18 cellular contexts compared by ENCODE assay signal in the genomic region with DNA sequence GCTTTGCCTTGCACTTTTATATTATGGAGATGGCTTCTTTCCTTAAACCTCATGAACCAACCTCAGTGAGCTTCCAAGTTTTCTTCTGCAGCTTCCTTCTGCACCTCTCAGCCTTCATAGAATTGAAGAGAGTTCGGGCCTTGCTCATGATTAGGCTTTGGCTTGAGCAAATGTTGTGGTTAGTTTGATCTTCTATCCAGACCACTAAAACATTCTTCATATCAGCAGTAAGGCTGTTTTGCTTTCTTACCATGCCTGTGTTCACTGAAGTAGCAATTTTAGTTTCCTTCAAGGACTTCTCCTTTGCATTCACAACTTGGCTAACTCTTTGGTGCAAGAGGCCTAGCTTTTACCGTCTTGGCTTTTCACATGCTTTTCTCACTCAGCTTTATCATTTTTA.
DNase-seq lines count a peak whose midpoint lies in the region; ATAC-seq, FAIRE-seq and TF ChIP-seq lines count a peak whose summit lies in the region.
"Had no signal": no experiment of that assay in that cellular context is flagged by ENCODE, and none has a peak within 500 bp of the region (broad histone marks: within the 10 kb centered on the region; RNA-seq: fewer than 3 reads in every experiment).

No MANE protein-coding gene starts in this region.

- H4K20me1 ChIP-seq in BLaER1 (no peaks in the 10 kb centered on the region), Karpas-422 (ENCODE audit: insufficient read depth, low read depth, low read length) (no peaks in the 10 kb centered on the region), mammary epithelial cell (ENCODE audit: insufficient read depth, low read length) (no peaks in the 10 kb centered on the region), HepG2 (ENCODE audit: insufficient read depth, low read length) (no peaks in the 10 kb centered on the region)

- H2AFZ ChIP-seq in Karpas-422 (ENCODE audit: low read length): peak overlapping the region; percentile 2
- H2AFZ ChIP-seq in mammary epithelial cell (ENCODE audit: low read depth, low read length): no peak overlapping the region
- no peak overlapping the region for H2AFZ ChIP-seq in HepG2 (ENCODE audit: low read length)
- H2AFZ ChIP-seq: GM23248 had no signal

- H3K9ac ChIP-seq in BLaER1 (no peak overlapping the region), Karpas-422 (ENCODE audit: low read length) (no peak overlapping the region), mammary epithelial cell (ENCODE audit: insufficient read depth, low read length) (no peak overlapping the region), HepG2 (ENCODE audit: insufficient read depth, low read depth, low read length) (no peak overlapping the region)
- H3K9ac ChIP-seq: GM23248 had no signal

- intact Hi-C loops in left ventricle myocardium inferior (cut with micrococcal nuclease): no loop called here
- intact Hi-C loops in left lung (cut with DNase I): no loop called here
- intact Hi-C loops in mammary epithelial cell (cut with micrococcal nuclease): no loop called here
- intact Hi-C loops in HepG2 (cut with micrococcal nuclease; ENCODE audit: unreplicated experiment): no loop called here

- H3K4me2 ChIP-seq in BLaER1 (peak overlapping the region; percentile 52), Karpas-422 (ENCODE audit: low read depth, low read length, poor library complexity, severe bottlenecking) (no peak overlapping the region), mammary epithelial cell (ENCODE audit: insufficient read depth, low read depth, low read length) (no peak overlapping the region), HepG2 (ENCODE audit: low read depth, low read length) (no peak overlapping the region)

- ATAC-seq in left lung (no peak), HepG2 (no peak)
- ATAC-seq: HCT116 had no signal

- WGBS in mammary epithelial cell (ENCODE audit: low coverage, missing lambda C conversion rate): 59% methylated on average over 2 of the region's 2 CpGs
- 3% methylated on average over 2 of the region's 2 CpGs for WGBS in HepG2 (ENCODE audit: low lambda C conversion rate)

- no peak for TF ChIP-seq EP300 in HepG2 (IDR thresholded peaks at IDR 0.05; ENCODE audit: low read depth in 2 of 2, low read length in 2 of 2)
- TF ChIP-seq EP300 in HepG2 (CRISPR knock-in tag; IDR thresholded peaks at IDR 0.05; ENCODE audit: borderline replicate concordance): no peak

- no peaks in the 10 kb centered on the region for H3K27me3 ChIP-seq in BLaER1
- H3K27me3 ChIP-seq in Karpas-422 (ENCODE audit: low read length): no peaks in the 10 kb centered on the region
- peaks cover 24% of the 10 kb centered on the region for H3K27me3 ChIP-seq in left ventricle myocardium inferior (ENCODE audit: low read depth)
- peaks cover 0 to 4% of the 10 kb centered on the region in 2 donors for H3K27me3 ChIP-seq in left lung
- peaks cover 2% of the 10 kb centered on the region for H3K27me3 ChIP-seq in mammary epithelial cell (ENCODE audit: insufficient read depth, low read length)
- no peaks in the 10 kb centered on the region for H3K27me3 ChIP-seq in HepG2 (ENCODE audit: control insufficient read depth in 1 of 2, insufficient read depth in 2 of 2, low read length in 2 of 2)

- H3K4me3 ChIP-seq in BLaER1: no peak overlapping the region
- H3K4me3 ChIP-seq in Karpas-422 (ENCODE audit: low read length): no peak overlapping the region
- H3K4me3 ChIP-seq in astrocyte of the spinal cord (ENCODE audit: low read depth, low read length): no peak overlapping the region
- H3K4me3 ChIP-seq in left ventricle myocardium inferior: no peak overlapping the region
- no peak overlapping the region for H3K4me3 ChIP-seq in left lung
- H3K4me3 ChIP-seq in mammary epithelial cell (replicated peaks in 1 of 3; ENCODE audit: insufficient read depth in 1 of 3, low read depth in 2 of 3, low read length in 3 of 3): no peak overlapping the region
- no peak overlapping the region for H3K4me3 ChIP-seq in HepG2 (replicated peaks in 1 of 3; ENCODE audit: insufficient read depth in 1 of 3, low read depth in 2 of 3, low read length in 3 of 3)
- H3K4me3 ChIP-seq: GM23248 had no signal

- in situ Hi-C loops in astrocyte of the spinal cord (cut with HindIII; ENCODE audit: low sequenced_read_pairs): no loop called here
- in situ Hi-C loops in mammary epithelial cell (cut with MboI; ENCODE audit: low sequenced_read_pairs in 2 of 2): no loop called here
- in situ Hi-C loops in HepG2 (cut with HindIII; ENCODE audit: extremely low pct_ligation_motif_present, low pct_unique_long_range_greater_than_20kb): loop anchor here (5.0 kb wide), 1 partner anchor 240 kb away; no protein-coding TSS in a partner anchor

- POLR2A ChIA-PET in HepG2 (lab: Yijun Ruan, JAX): no interaction called here

- no peak for TF ChIP-seq POLR2A in HepG2 (IDR thresholded peaks at IDR 0.05; ENCODE audit: insufficient read depth in 1 of 2, low read depth in 2 of 2, low read length in 2 of 2)

- BruUV-seq in mammary epithelial cell (replicated peaks; lab: Mats Ljungman, UMichigan): no TSS peak
- no TSS peak for BruUV-seq in HepG2 (replicated peaks; lab: Mats Ljungman, UMichigan)

- H3K79me2 ChIP-seq in Karpas-422 (ENCODE audit: low read length) (no peaks in the 10 kb centered on the region), mammary epithelial cell (ENCODE audit: insufficient read depth, low read length) (no peaks in the 10 kb centered on the region), HepG2 (ENCODE audit: insufficient read depth, low read length) (no peaks in the 10 kb centered on the region)

- peaks cover 13% of the 10 kb centered on the region for H3K9me3 ChIP-seq in BLaER1
- H3K9me3 ChIP-seq in Karpas-422 (ENCODE audit: low read length): no peaks in the 10 kb centered on the region
- no peaks in the 10 kb centered on the region for H3K9me3 ChIP-seq in left ventricle myocardium inferior (replicated peaks)
- H3K9me3 ChIP-seq in left lung: no peaks in the 10 kb centered on the region
- H3K9me3 ChIP-seq in mammary epithelial cell (replicated peaks; ENCODE audit: insufficient read depth, low read length): no peaks in the 10 kb centered on the region
- H3K9me3 ChIP-seq in HepG2 (ENCODE audit: low read length): no peaks in the 10 kb centered on the region
- H3K9me3 ChIP-seq: Caco-2 had no signal

- CTCF ChIA-PET in mammary epithelial cell (lab: Charles Lee; ENCODE audit: low non-redundant PET): no interaction called here
- CTCF ChIA-PET in HepG2 (lab: Yijun Ruan, JAX; ENCODE audit: low intra/inter-chr PET ratio, low total read pairs): no interaction called here

- FAIRE-seq in HepG2 (lab: Jason Lieb, UNC): no peak

- TF ChIP-seq CTCF in astrocyte of the spinal cord (IDR thresholded peaks at IDR 0.05; ENCODE audit: low read depth, low read length): no peak
- no peak for TF ChIP-seq CTCF in left ventricle myocardium inferior (IDR thresholded peaks at IDR 0.05; ENCODE audit: borderline replicate concordance)
- TF ChIP-seq CTCF in left lung (IDR thresholded peaks at IDR 0.05): no peak
- no peak for TF ChIP-seq CTCF in mammary epithelial cell (conservative IDR thresholded peaks at IDR 0.05 in 1 of 2, IDR thresholded peaks at IDR 0.05 in 1 of 2; ENCODE audit: extremely low read depth in 1 of 2, insufficient read depth in 1 of 2, low read depth in 1 of 2, low read length in 2 of 2)
- no peak for TF ChIP-seq CTCF in HepG2 (CRISPR knock-in tag; IDR thresholded peaks at IDR 0.05)

- H3K9me2 ChIP-seq in Karpas-422 (replicated peaks; ENCODE audit: insufficient read depth, low read length): no peaks in the 10 kb centered on the region

- H3K4me1 ChIP-seq in BLaER1 (peaks cover 69% of the 10 kb centered on the region), Karpas-422 (ENCODE audit: low read length) (peaks cover 72% of the 10 kb centered on the region), left ventricle myocardium inferior (no peaks in the 10 kb centered on the region), left lung (no peaks in the 10 kb centered on the region), mammary epithelial cell (ENCODE audit: insufficient read depth, low read length) (no peaks in the 10 kb centered on the region), HepG2 (ENCODE audit: insufficient read depth, low read length) (no peaks in the 10 kb centered on the region)
- H3K4me1 ChIP-seq: Caco-2 had no signal

- no peak for TF ChIP-seq RAD21 in HepG2 (CRISPR knock-in tag; IDR thresholded peaks at IDR 0.05)

- H3K36me3 ChIP-seq in BLaER1: no peaks in the 10 kb centered on the region
- H3K36me3 ChIP-seq in Karpas-422 (ENCODE audit: insufficient read depth, low read length): no peaks in the 10 kb centered on the region
- no peaks in the 10 kb centered on the region for H3K36me3 ChIP-seq in left ventricle myocardium inferior
- no peaks in the 10 kb centered on the region for H3K36me3 ChIP-seq in left lung
- H3K36me3 ChIP-seq in mammary epithelial cell (ENCODE audit: insufficient read depth, low read length): no peaks in the 10 kb centered on the region
- no peaks in the 10 kb centered on the region for H3K36me3 ChIP-seq in HepG2 (replicated peaks in 1 of 2; ENCODE audit: control insufficient read depth in 1 of 2, insufficient read depth in 2 of 2, low read length in 2 of 2)

- H3K27ac ChIP-seq in BLaER1 (no peak overlapping the region), Karpas-422 (ENCODE audit: low read length) (peak overlapping the region; percentile 30), left ventricle myocardium inferior (replicated peaks) (no peak overlapping the region), left lung (no peak overlapping the region), mammary epithelial cell (ENCODE audit: insufficient read depth, low read depth, low read length) (no peak overlapping the region), HepG2 (ENCODE audit: extremely low read length, insufficient read depth, low read length) (no peak overlapping the region)
- H3K27ac ChIP-seq: GM23248, HL-60 had no signal

- dilution Hi-C loops in mammary epithelial cell (cut with HindIII; ENCODE audit: low sequenced_read_pairs): no loop called here

- peak; percentile 67 for DNase-seq in Karpas-422
- peak; percentile 49 for DNase-seq in astrocyte of the spinal cord (ENCODE audit: low read depth, low spot score)
- peak; percentile 41 for DNase-seq in myocyte (ENCODE audit: low read depth)
- no peak for DNase-seq in left ventricle myocardium inferior
- DNase-seq in left lung: no peak
- no peak for DNase-seq in mammary epithelial cell
- DNase-seq in HepG2 (ENCODE audit: low spot score): no peak
- DNase-seq: 8988T, Caco-2, DMS53, GM23248, NCI-H1417, NCI-H1930, NCI-H2171 treated with DMSO at 0.1 percent for 48 hours, SIG-M5 had no signal

TF ChIP-seq in HepG2, 621 proteins besides CTCF, POLR2A, EP300 and RAD21 (continues in another document):
- TF ChIP-seq NCOR1 (IDR thresholded peaks at IDR 0.05; ENCODE audit: borderline replicate concordance, low read length) (no peak), ZIK1 (CRISPR knock-in tag; IDR thresholded peaks at IDR 0.05; ENCODE audit: borderline replicate concordance, low read depth) (no peak), SMC3 (IDR thresholded peaks at IDR 0.05; ENCODE audit: low read length) (no peak), CHD4 (IDR thresholded peaks at IDR 0.05; ENCODE audit: borderline replicate concordance, low read length) (no peak), SPEN (CRISPR knock-in tag; IDR thresholded peaks at IDR 0.05; ENCODE audit: low read depth) (no peak), ZBTB8A (CRISPR knock-in tag; IDR thresholded peaks at IDR 0.05; ENCODE audit: borderline replicate concordance, low read depth) (no peak), HDAC2 (CRISPR knock-in tag; IDR thresholded peaks at IDR 0.05) (no peak)

Comparison
In these comparisons a context has a peak if more than half of its experiments do, and no peak if none do; other contexts are left out.
1. DNase-seq: peak in Karpas-422 (single experiment), astrocyte of the spinal cord (single experiment) and myocyte (single experiment); none in left ventricle myocardium inferior (single experiment), left lung (0 of 2), mammary epithelial cell (single experiment) and HepG2 (single experiment).